ENCODE assay signal across 10 cellular contexts in genomic region chr1:109649380-109649987, GRCh38. TPM values are rescaled to one million over a fixed set of nuclear protein-coding genes. Genes with fewer than 3 reads are reported as not detected.
DNase-seq lines count a peak whose midpoint lies in the region; ATAC-seq and TF ChIP-seq lines count a peak whose summit lies in the region.
"Had no signal": no experiment of that assay in that cellular context is flagged by ENCODE, and none has a peak within 500 bp of the region (broad histone marks: within the 10 kb centered on the region; RNA-seq: fewer than 3 reads in every experiment).

No MANE protein-coding gene starts in this region.

- H3K4me1 ChIP-seq in RWPE2 (ENCODE audit: insufficient read depth, poor library complexity, severe bottlenecking) (peaks cover 33% of the 10 kb centered on the region), heart left ventricle (peaks cover 0 to 2% (median 0%) of the 10 kb centered on the region in 12 donors), thoracic aorta (ENCODE audit: control insufficient read depth in 1 of 2, low read depth in 2 of 2) (peaks cover 4 to 11% of the 10 kb centered on the region in 2 donors)

- TF ChIP-seq POLR2A in heart left ventricle (IDR thresholded peaks at IDR 0.05): no peak

- 56 to 75% (median 71%) methylated on average over 5 of the region's 5 CpGs for whole genome bisulfite sequencing in heart left ventricle, 4 donors

- H3K36me3 ChIP-seq in RWPE2 (ENCODE audit: low read depth): no peaks in the 10 kb centered on the region
- no peaks in the 10 kb centered on the region for H3K36me3 ChIP-seq in heart left ventricle
- H3K36me3 ChIP-seq in thoracic aorta: no peaks in the 10 kb centered on the region

- H3K9me3 ChIP-seq in RWPE2 (ENCODE audit: severe bottlenecking) (no peaks in the 10 kb centered on the region), heart left ventricle (peaks cover 0 to 5% (median 0%) of the 10 kb centered on the region in 12 donors), thoracic aorta (no peaks in the 10 kb centered on the region)

- no peak for ATAC-seq in RWPE2 (ENCODE audit: low read depth)
- peak in 1 of 4 donors; percentile 26 for ATAC-seq in heart left ventricle
- no peak for ATAC-seq in thoracic aorta (ENCODE audit: insufficient number of reproducible peaks, low FRiP score, low read depth)
- no peak for ATAC-seq in HG02852 (IDR thresholded peaks at IDR 0.05; ENCODE audit: unreplicated experiment)
- ATAC-seq in GM19463 (IDR thresholded peaks at IDR 0.05; ENCODE audit: unreplicated experiment): no peak
- ATAC-seq: CD8-positive, alpha-beta T cell had no signal

- DNase-seq in NCI-H2171 treated with DMSO at 0.1 percent for 48 hours (lab: John Stamatoyannopoulos, UW) (peak; percentile 36), NCI-H2171 (lab: John Stamatoyannopoulos, UW) (no peak), RWPE2 (ENCODE audit: low spot score) (no peak), heart left ventricle (no peak), thoracic aorta (ENCODE audit: low spot score) (no peak)
- DNase-seq in activated T-cell treated with anti-CD3 and anti-CD28 coated beads, Interleukin-2, amount 50 U/mL, for 1 hour: no peak
- DNase-seq: CD8-positive, alpha-beta T cell had no signal

- no peak overlapping the region for H3K27ac ChIP-seq in RWPE2 (ENCODE audit: poor library complexity, severe bottlenecking)
- no peak overlapping the region for H3K27ac ChIP-seq in heart left ventricle
- no peak overlapping the region for H3K27ac ChIP-seq in thoracic aorta

- H3K27me3 ChIP-seq in RWPE2 (ENCODE audit: insufficient read depth, poor library complexity, severe bottlenecking) (no peaks in the 10 kb centered on the region), heart left ventricle (no peaks in the 10 kb centered on the region), thoracic aorta (replicated peaks; ENCODE audit: insufficient read depth) (no peaks in the 10 kb centered on the region)

- intact Hi-C loops in heart left ventricle (cut with DNase I): loop anchor here in 3 of 10 donors (10.0 kb wide), 1 partner anchor 335 kb away; the partner anchor contains the start of gene AHCYL1 (in 3 of the 3)

- no peak overlapping the region for H3K4me3 ChIP-seq in RWPE2 (ENCODE audit: severe bottlenecking)
- peak overlapping the region in 7 of 12 donors; percentile 24 to 57 (median 36) for H3K4me3 ChIP-seq in heart left ventricle
- H3K4me3 ChIP-seq in thoracic aorta: peak overlapping the region; percentile 40

- TF ChIP-seq CTCF in RWPE2 (IDR thresholded peaks at IDR 0.05; ENCODE audit: poor library complexity, severe bottlenecking): peak; percentile 49
- TF ChIP-seq CTCF in heart left ventricle (IDR thresholded peaks at IDR 0.05): peak in 8 of 12 donors; percentile 10 to 47 (median 30)
- no peak for TF ChIP-seq CTCF in thoracic aorta (IDR thresholded peaks at IDR 0.05)

RNA-seq across cellular contexts. Expression of gene GSTM4, which starts 6.4 kb away (rescaled TPM):
- total RNA-seq in heart left ventricle: 10 to 100 TPM; 29.2 to 48.4 (median 44.5) TPM
- 10 to 100 TPM; 21.7 to 42.1 TPM for polyA plus RNA-seq in heart left ventricle
- 10 to 100 TPM; 15.7 to 28.4 TPM for total RNA-seq in thoracic aorta

RNA-seq across cellular contexts. Expression of gene GSTM2, which starts 18.4 kb away (rescaled TPM):
- total RNA-seq in heart left ventricle (10 to 100 TPM; 41.8 to 86.2 (median 62.3) TPM), thoracic aorta (10 to 100 TPM; 49.0 to 72.4 TPM)
- 100 to 1,000 TPM in 1 of 2 donors, 10 to 100 TPM in 1; 20.5 to 101 TPM for polyA plus RNA-seq in heart left ventricle

RNA-seq across cellular contexts. Expression of gene AMPD2, which starts 29.8 kb away (rescaled TPM):
- total RNA-seq in heart left ventricle (10 to 100 TPM in 5 of 9 donors, 1 to 10 TPM in 4; 7.5 to 29.9 (median 10.0) TPM), thoracic aorta (100 to 1,000 TPM; 169 to 202 TPM)
- polyA plus RNA-seq in heart left ventricle: 10 to 100 TPM in 1 of 2 donors, 1 to 10 TPM in 1; 7.4 to 17.1 TPM

RNA-seq across cellular contexts. Expression of gene GNAT2, which starts 30.1 kb away (rescaled TPM):
- total RNA-seq in heart left ventricle (not detected), thoracic aorta (not detected)
- polyA plus RNA-seq in heart left ventricle: not detected
- total RNA-seq: CD8-positive, alpha-beta T cell; glomerular endothelial cell had no signal

RNA-seq across cellular contexts. Expression of gene GSTM1, which starts 38.1 kb away (rescaled TPM):
- 10 to 100 TPM in 5 of 9 donors, not detected in 4; 17.9 to 60.0 (median 26.8) TPM for total RNA-seq in heart left ventricle
- polyA plus RNA-seq in heart left ventricle: 10 to 100 TPM in 1 of 2 donors, under 1 TPM in 1; 0.10 to 39.5 TPM
- not detected for total RNA-seq in thoracic aorta
- total RNA-seq: glomerular endothelial cell had no signal

Comparison
In these comparisons a context has a peak if more than half of its experiments do, and no peak if none do; other contexts are left out.
1. RNA of gene AMPD2, which starts 29.8 kb away (total RNA-seq): 169 to 202 TPM in thoracic aorta; 7.5 to 29.9 TPM in heart left ventricle; every median in the first group is over 4 times any median in the second.